In the genomic region with DNA sequence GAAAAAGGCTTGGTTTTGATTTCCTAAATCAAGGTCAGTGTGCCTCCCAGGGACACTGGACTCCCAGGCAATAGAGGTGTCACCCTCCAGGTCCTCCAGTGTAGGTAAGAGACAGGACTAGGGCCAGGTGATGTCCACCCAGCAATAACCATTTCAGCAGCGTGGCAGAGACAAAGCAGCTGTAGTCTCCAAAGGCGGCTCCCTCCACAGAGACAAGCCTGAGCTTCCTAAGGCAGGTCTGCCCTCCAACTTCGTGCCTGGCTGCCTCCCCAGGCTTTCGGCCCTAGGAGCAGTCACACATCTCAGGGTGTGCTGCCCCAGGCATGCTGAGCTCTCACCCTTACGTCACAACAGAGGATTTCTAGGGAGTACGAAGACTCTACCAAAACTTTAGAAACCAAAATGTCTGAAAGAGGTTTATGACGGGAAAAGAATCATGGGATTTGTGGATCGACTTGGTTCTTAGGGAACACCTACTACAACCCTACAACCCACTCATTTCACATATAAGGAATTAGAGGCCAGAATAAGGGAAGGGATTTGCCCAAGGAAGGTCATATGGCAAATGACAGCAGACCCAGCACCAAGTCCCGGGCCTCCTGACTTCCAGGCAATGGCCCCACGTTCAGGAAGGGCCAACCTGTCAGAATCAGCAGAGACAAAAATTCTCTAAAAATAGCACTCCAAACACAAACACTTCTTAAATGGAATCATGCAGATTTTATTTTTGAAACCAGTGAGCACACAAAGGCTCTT, we compare ENCODE assay signal across 14 cellular contexts.
DNase-seq lines count a peak whose midpoint lies in the region; ATAC-seq, FAIRE-seq and TF ChIP-seq lines count a peak whose summit lies in the region.
"Had no signal": no experiment of that assay in that cellular context is flagged by ENCODE, and none has a peak within 500 bp of the region (broad histone marks: within the 10 kb centered on the region; RNA-seq: fewer than 3 reads in every experiment).

No MANE protein-coding gene starts in this region.

- no peak for TF ChIP-seq CTCF in heart left ventricle (IDR thresholded peaks at IDR 0.05)
- no peak for TF ChIP-seq CTCF in nephron progenitor cell (IDR thresholded peaks at IDR 0.05)

- no peak overlapping the region for H3K27ac Mint-ChIP-seq in nephron progenitor cell
- H3K27ac Mint-ChIP-seq: activated naive CD8-positive, alpha-beta T cell treated with anti-CD3 and anti-CD28 coated beads, Interleukin-2, amount 10 ng/mL, durations not matched to agents 7 days and 5 days had no signal

- intact Hi-C loops in Right ventricle myocardium inferior (cut with DNase I) (loop anchor here (2.0 kb wide), 1 partner anchor 112 kb away; no protein-coding TSS in a partner anchor), cardiac septum (cut with DNase I) (no loop called here), heart left ventricle (cut with DNase I) (loop anchor here in 5 of 10 donors (2.0 to 10.0 kb wide), 5 partner anchors 110 to 504 kb away; a partner anchor contains a TSS)

- TF ChIP-seq POLR2A in heart left ventricle (IDR thresholded peaks at IDR 0.05), result no peak

- ATAC-seq in Right ventricle myocardium inferior, result peak; percentile 41
- peak; percentile 31 to 69 (median 46) for ATAC-seq in heart left ventricle
- ATAC-seq in HG02870 (IDR thresholded peaks at IDR 0.05; ENCODE audit: unreplicated experiment), result no peak
- ATAC-seq in GM21723 (IDR thresholded peaks at IDR 0.05; ENCODE audit: unreplicated experiment), result no peak

- DNase-seq in Right ventricle myocardium inferior (ENCODE audit: missing footprints) (no peak), cardiac septum (ENCODE audit: low spot score) (no peak), heart left ventricle (no peak), nephron progenitor cell (peak; percentile 31), frontal cortex (ENCODE audit: low spot score in 2 of 2) (no peak), islet precursor cell (no peak)
- DNase-seq: activated CD4-positive, CD25-positive, alpha-beta regulatory T cell treated with anti-CD3 and anti-CD28 coated beads, Interleukin-2, amount 50 U/mL, for 72 hours had no signal

- H3K27ac ChIP-seq in heart left ventricle, result peak overlapping the region in 11 of 12 donors; percentile 25 to 74 (median 57)
- H3K27ac ChIP-seq: brain microvascular endothelial cell, epithelial cell of prostate had no signal

- H3K9me3 Mint-ChIP-seq in nephron progenitor cell, result peaks cover 14% of the 10 kb centered on the region
- H3K9me3 Mint-ChIP-seq: activated naive CD8-positive, alpha-beta T cell treated with anti-CD3 and anti-CD28 coated beads, Interleukin-2, amount 10 ng/mL, durations not matched to agents 7 days and 5 days; stimulated activated naive CD8-positive, alpha-beta T cell treated with anti-CD3 and anti-CD28 coated beads, Interleukin-15, amount 100 ng/mL, for 72 hours had no signal

- H3K36me3 Mint-ChIP-seq in nephron progenitor cell (ENCODE audit: low read depth), result peaks cover 31% of the 10 kb centered on the region
- H3K36me3 Mint-ChIP-seq: activated naive CD8-positive, alpha-beta T cell treated with anti-CD3 and anti-CD28 coated beads, Interleukin-2, amount 10 ng/mL, durations not matched to agents 7 days and 5 days had no signal

- peaks cover 0 to 30% (median 8%) of the 10 kb centered on the region in 9 donors for H3K36me3 ChIP-seq in heart left ventricle
- H3K36me3 ChIP-seq: brain microvascular endothelial cell had no signal

- peaks cover 4% of the 10 kb centered on the region for H3K27me3 Mint-ChIP-seq in nephron progenitor cell (ENCODE audit: low read depth, poor library complexity)
- H3K27me3 Mint-ChIP-seq: activated naive CD8-positive, alpha-beta T cell treated with anti-CD3 and anti-CD28 coated beads, Interleukin-2, amount 10 ng/mL, durations not matched to agents 7 days and 5 days; stimulated activated naive CD8-positive, alpha-beta T cell treated with anti-CD3 and anti-CD28 coated beads, Interleukin-15, amount 100 ng/mL, for 72 hours had no signal

- WGBS in heart left ventricle, 4 donors, result 58 to 72% (median 70%) methylated on average over 8 to 10 of the region's 10 CpGs

- peaks cover 23% of the 10 kb centered on the region for H3K4me1 Mint-ChIP-seq in nephron progenitor cell
- H3K4me1 Mint-ChIP-seq: stimulated activated naive CD8-positive, alpha-beta T cell treated with anti-CD3 and anti-CD28 coated beads, Interleukin-15, amount 100 ng/mL, for 72 hours had no signal

- no peak for FAIRE-seq in frontal cortex (lab: Jason Lieb, UNC)
- FAIRE-seq: H54 had no signal

- peaks cover 0 to 29% (median 18%) of the 10 kb centered on the region in 12 donors for H3K4me1 ChIP-seq in heart left ventricle

- H3K9me3 ChIP-seq in heart left ventricle, result peaks cover 0 to 6% (median 0%) of the 10 kb centered on the region in 12 donors

- no peaks in the 10 kb centered on the region for H3K27me3 ChIP-seq in heart left ventricle
- H3K27me3 ChIP-seq: brain microvascular endothelial cell had no signal

- H3K4me3 ChIP-seq in heart left ventricle, result no peak overlapping the region

- H3K4me3 Mint-ChIP-seq in nephron progenitor cell, result no peak overlapping the region
- H3K4me3 Mint-ChIP-seq: activated naive CD8-positive, alpha-beta T cell treated with anti-CD3 and anti-CD28 coated beads, Interleukin-2, amount 10 ng/mL, durations not matched to agents 7 days and 5 days; stimulated activated naive CD8-positive, alpha-beta T cell treated with anti-CD3 and anti-CD28 coated beads, Interleukin-15, amount 100 ng/mL, for 72 hours had no signal

Comparison
In these comparisons a context has a peak if more than half of its experiments do, and no peak if none do; other contexts are left out.
1. ATAC-seq: peak in Right ventricle myocardium inferior (single experiment) and heart left ventricle (4 of 4); none in HG02870 (single experiment) and GM21723 (single experiment).